In genomic region chr11:45860348-45860747, GRCh38 we compare ENCODE assay signal across 14 cellular contexts. TPM values are rescaled to one million over a fixed set of nuclear protein-coding genes. Genes with fewer than 3 reads are reported as not detected.
DNase-seq lines count a peak whose midpoint lies in the region; ATAC-seq and TF ChIP-seq lines count a peak whose summit lies in the region.
"Had no signal": no experiment of that assay in that cellular context is flagged by ENCODE, and none has a peak within 500 bp of the region (broad histone marks: within the 10 kb centered on the region; RNA-seq: fewer than 3 reads in every experiment).

No MANE protein-coding gene starts in this region.

- peaks cover 39% of the 10 kb centered on the region for H3K36me3 ChIP-seq in cardiac muscle cell
- peaks cover 4 to 97% (median 35%) of the 10 kb centered on the region in 3 donors for H3K36me3 ChIP-seq in esophagus squamous epithelium
- peaks cover 4 to 57% (median 6%) of the 10 kb centered on the region in 3 donors for H3K36me3 ChIP-seq in tibial nerve

- H3K4me1 ChIP-seq in cardiac muscle cell (ENCODE audit: low read depth) (peaks cover 23% of the 10 kb centered on the region), esophagus squamous epithelium (peaks cover 23 to 47% (median 42%) of the 10 kb centered on the region in 3 donors), tibial nerve (peaks cover 12 to 53% (median 46%) of the 10 kb centered on the region in 4 donors)
- H3K4me1 ChIP-seq: A549 had no signal

- no peak for TF ChIP-seq CTCF in cardiac muscle cell (IDR thresholded peaks at IDR 0.05; ENCODE audit: low read depth, low read length)
- no peak for TF ChIP-seq CTCF in esophagus squamous epithelium (IDR thresholded peaks at IDR 0.05)
- TF ChIP-seq CTCF in osteocyte (IDR thresholded peaks at IDR 0.05) = no peak
- TF ChIP-seq CTCF in tibial nerve (IDR thresholded peaks at IDR 0.05) = no peak

- H3K9me3 Mint-ChIP-seq in osteocyte (ENCODE audit: unreplicated experiment) = no peaks in the 10 kb centered on the region

- ATAC-seq in Right ventricle myocardium superior (ENCODE audit: poor library complexity) = no peak
- ATAC-seq: A549 had no signal

- H3K4me3 ChIP-seq in cardiac muscle cell (no peak overlapping the region), esophagus squamous epithelium (no peak overlapping the region), tibial nerve (no peak overlapping the region)
- H3K4me3 ChIP-seq: A549, pancreas had no signal

- no peak for DNase-seq in cardiac muscle cell (ENCODE audit: low read depth in 1 of 2, low spot score in 1 of 2)
- no peak for DNase-seq in Right ventricle myocardium superior
- no peak for DNase-seq in esophagus squamous epithelium (lab: John Stamatoyannopoulos, UW)
- DNase-seq in osteocyte (ENCODE audit: extremely low spot score, unreplicated experiment) = no peak
- no peak for DNase-seq in tibial nerve (ENCODE audit: low spot score in 2 of 2)
- no peak for DNase-seq in DMS53 treated with DMSO at 0.1 percent for 48 hours (lab: John Stamatoyannopoulos, UW; ENCODE audit: unreplicated experiment)
- DNase-seq in UCSD-AML1 (lab: John Stamatoyannopoulos, UW; ENCODE audit: unreplicated experiment) = no peak
- no peak for DNase-seq in T-helper 2 cell
- DNase-seq: activated effector memory CD4-positive, alpha-beta T cell treated with anti-CD3 and anti-CD28 coated beads, Interleukin-2, amount 50 U/mL, for 16 hours; GF-D8; NCI-H1048; stimulated activated CD4-positive, alpha-beta T cell treated with anti-CD3 and anti-CD28 coated beads, Interleukin-2, amount 100 ng/mL, for 48 hours had no signal

- TF ChIP-seq EP300 in tibial nerve (IDR thresholded peaks at IDR 0.05) = no peak

- H3K27me3 ChIP-seq in cardiac muscle cell (no peaks in the 10 kb centered on the region), esophagus squamous epithelium (no peaks in the 10 kb centered on the region), tibial nerve (no peaks in the 10 kb centered on the region)
- H3K27me3 ChIP-seq: pancreas had no signal

- H3K4me1 Mint-ChIP-seq in osteocyte (ENCODE audit: unreplicated experiment) = peaks cover 30% of the 10 kb centered on the region

- H3K9me3 ChIP-seq in cardiac muscle cell (ENCODE audit: low read depth) (no peaks in the 10 kb centered on the region), esophagus squamous epithelium (no peaks in the 10 kb centered on the region), tibial nerve (no peaks in the 10 kb centered on the region)
- H3K9me3 ChIP-seq: A549, pancreas had no signal

- H3K27ac Mint-ChIP-seq in osteocyte (ENCODE audit: unreplicated experiment) = peak overlapping the region; percentile 87

- H3K36me3 Mint-ChIP-seq in osteocyte (ENCODE audit: unreplicated experiment) = peaks cover 35% of the 10 kb centered on the region

- no peaks in the 10 kb centered on the region for H3K27me3 Mint-ChIP-seq in osteocyte (ENCODE audit: unreplicated experiment)

- intact Hi-C loops in Right ventricle myocardium superior (cut with DNase I) = no loop called here
- intact Hi-C loops in esophagus squamous epithelium (cut with DNase I) = no loop called here

- WGBS in esophagus squamous epithelium, 2 donors = 88 to 96% methylated on average over 5 of the region's 5 CpGs
- WGBS in tibial nerve, 2 donors = 90 to 92% methylated on average over 5 of the region's 5 CpGs

- H3K27ac ChIP-seq in cardiac muscle cell (peak overlapping the region; percentile 29), esophagus squamous epithelium (peak overlapping the region; percentile 63 to 77 (median 74)), tibial nerve (peak overlapping the region; percentile 66 to 99 (median 86))
- H3K27ac ChIP-seq: A549 had no signal

- H3K4me3 Mint-ChIP-seq in osteocyte (ENCODE audit: unreplicated experiment) = no peak overlapping the region

- no peak for TF ChIP-seq POLR2A in esophagus squamous epithelium (IDR thresholded peaks at IDR 0.05)
- TF ChIP-seq POLR2A in tibial nerve (IDR thresholded peaks at IDR 0.05) = no peak

RNA-seq across cellular contexts. Expression of gene CRY2, which starts 13.1 kb away (rescaled TPM):
- total RNA-seq in cardiac muscle cell = 31.5 and 50.5 TPM in 2 replicates
- polyA plus RNA-seq in cardiac muscle cell = 28.3 and 40.7 TPM in 2 replicates
- 68.3 TPM for total RNA-seq in Right ventricle myocardium superior
- total RNA-seq in esophagus squamous epithelium = 10 to 100 TPM in 3 of 4 donors, 1 to 10 TPM in 1; 5.6 to 21.0 (median 13.4) TPM
- 18.2 and 18.6 TPM in 2 replicates for total RNA-seq in osteocyte
- total RNA-seq in tibial nerve = 10 to 100 TPM; 48.8 to 96.4 (median 54.6) TPM

RNA-seq across cellular contexts. Expression of gene MAPK8IP1, which starts 25.1 kb away (rescaled TPM):
- 12.6 and 19.1 TPM in 2 replicates for total RNA-seq in cardiac muscle cell
- polyA plus RNA-seq in cardiac muscle cell = 3.9 and 7.4 TPM in 2 replicates
- total RNA-seq in Right ventricle myocardium superior = 4.5 TPM
- 1 to 10 TPM in 3 of 4 donors, under 1 TPM in 1; 0.57 to 4.0 (median 1.3) TPM for total RNA-seq in esophagus squamous epithelium
- total RNA-seq in osteocyte = 9.8 and 10.1 TPM in 2 replicates
- 100 to 1,000 TPM; 165 to 298 (median 230) TPM for total RNA-seq in tibial nerve

RNA-seq across cellular contexts. Expression of gene FREY1, which starts 46.7 kb away (rescaled TPM):
- 2.1 and 2.7 TPM in 2 replicates for total RNA-seq in cardiac muscle cell
- 0.42 TPM in 1 of 2 replicates, not detected in the other for polyA plus RNA-seq in cardiac muscle cell
- not detected for total RNA-seq in Right ventricle myocardium superior
- 1 to 10 TPM in 2 of 4 donors, under 1 TPM in 1, not detected in 1; 0.57 to 2.1 (median 1.2) TPM for total RNA-seq in esophagus squamous epithelium
- 0.81 and 1.5 TPM in 2 replicates for total RNA-seq in osteocyte
- 1 to 10 TPM in 2 of 4 donors, not detected in 2; 1.0 to 7.2 TPM for total RNA-seq in tibial nerve

RNA-seq across cellular contexts. Expression of gene SLC35C1, which starts 55.4 kb away (rescaled TPM):
- total RNA-seq in cardiac muscle cell (8.1 TPM in 2 replicates), Right ventricle myocardium superior (5.8 TPM), esophagus squamous epithelium (10 to 100 TPM; 23.6 to 68.6 (median 28.2) TPM), osteocyte (17.5 and 18.0 TPM in 2 replicates), tibial nerve (10 to 100 TPM; 20.5 to 33.5 (median 27.2) TPM)
- 7.1 and 15.1 TPM in 2 replicates for polyA plus RNA-seq in cardiac muscle cell

RNA-seq across cellular contexts. Expression of gene PEX16, which starts 57.3 kb away (rescaled TPM):
- 39.9 and 43.0 TPM in 2 replicates for total RNA-seq in cardiac muscle cell
- 29.0 and 38.9 TPM in 2 replicates for polyA plus RNA-seq in cardiac muscle cell
- total RNA-seq in Right ventricle myocardium superior = 8.5 TPM
- 10 to 100 TPM; 18.3 to 25.5 (median 22.1) TPM for total RNA-seq in esophagus squamous epithelium
- total RNA-seq in osteocyte = 24.5 and 24.8 TPM in 2 replicates
- total RNA-seq in tibial nerve = 10 to 100 TPM; 33.9 to 38.4 (median 36.5) TPM

Comparison
In these comparisons a context has a peak if more than half of its experiments do, and no peak if none do; other contexts are left out.
1. H3K27ac ChIP-seq: peak in every context shown above with its lines; median percentile 86 in tibial nerve; 74 in esophagus squamous epithelium; 29 in cardiac muscle cell.